Comparison of ENCODE assay signal across 1 cellular context in the genomic region with DNA sequence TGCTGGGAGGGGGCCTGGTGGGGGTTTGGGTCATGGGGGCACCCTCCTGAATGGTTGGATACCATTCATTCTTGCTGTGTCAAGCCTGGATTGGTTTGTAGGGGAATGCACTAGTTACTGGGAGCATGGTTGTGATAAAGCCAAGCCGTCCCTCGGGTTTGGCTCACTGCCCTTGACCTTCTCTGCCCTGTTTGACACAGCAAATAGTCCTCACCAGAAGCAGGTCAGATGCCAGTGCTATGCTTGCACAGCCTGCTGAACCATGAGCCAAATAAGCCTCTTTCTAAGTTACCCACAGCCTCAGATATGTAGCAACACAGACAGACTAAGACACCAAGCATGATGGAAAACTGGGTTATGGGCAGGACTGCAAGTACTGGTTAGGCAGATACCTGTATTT.
TF ChIP-seq lines count a peak whose summit lies in the region.

No MANE protein-coding gene starts in this region.

TF ChIP-seq in HepG2, 621 proteins besides CTCF, POLR2A, EP300 and RAD21 (continued from another document and continues in another):
- TF ChIP-seq, protein P1, sequence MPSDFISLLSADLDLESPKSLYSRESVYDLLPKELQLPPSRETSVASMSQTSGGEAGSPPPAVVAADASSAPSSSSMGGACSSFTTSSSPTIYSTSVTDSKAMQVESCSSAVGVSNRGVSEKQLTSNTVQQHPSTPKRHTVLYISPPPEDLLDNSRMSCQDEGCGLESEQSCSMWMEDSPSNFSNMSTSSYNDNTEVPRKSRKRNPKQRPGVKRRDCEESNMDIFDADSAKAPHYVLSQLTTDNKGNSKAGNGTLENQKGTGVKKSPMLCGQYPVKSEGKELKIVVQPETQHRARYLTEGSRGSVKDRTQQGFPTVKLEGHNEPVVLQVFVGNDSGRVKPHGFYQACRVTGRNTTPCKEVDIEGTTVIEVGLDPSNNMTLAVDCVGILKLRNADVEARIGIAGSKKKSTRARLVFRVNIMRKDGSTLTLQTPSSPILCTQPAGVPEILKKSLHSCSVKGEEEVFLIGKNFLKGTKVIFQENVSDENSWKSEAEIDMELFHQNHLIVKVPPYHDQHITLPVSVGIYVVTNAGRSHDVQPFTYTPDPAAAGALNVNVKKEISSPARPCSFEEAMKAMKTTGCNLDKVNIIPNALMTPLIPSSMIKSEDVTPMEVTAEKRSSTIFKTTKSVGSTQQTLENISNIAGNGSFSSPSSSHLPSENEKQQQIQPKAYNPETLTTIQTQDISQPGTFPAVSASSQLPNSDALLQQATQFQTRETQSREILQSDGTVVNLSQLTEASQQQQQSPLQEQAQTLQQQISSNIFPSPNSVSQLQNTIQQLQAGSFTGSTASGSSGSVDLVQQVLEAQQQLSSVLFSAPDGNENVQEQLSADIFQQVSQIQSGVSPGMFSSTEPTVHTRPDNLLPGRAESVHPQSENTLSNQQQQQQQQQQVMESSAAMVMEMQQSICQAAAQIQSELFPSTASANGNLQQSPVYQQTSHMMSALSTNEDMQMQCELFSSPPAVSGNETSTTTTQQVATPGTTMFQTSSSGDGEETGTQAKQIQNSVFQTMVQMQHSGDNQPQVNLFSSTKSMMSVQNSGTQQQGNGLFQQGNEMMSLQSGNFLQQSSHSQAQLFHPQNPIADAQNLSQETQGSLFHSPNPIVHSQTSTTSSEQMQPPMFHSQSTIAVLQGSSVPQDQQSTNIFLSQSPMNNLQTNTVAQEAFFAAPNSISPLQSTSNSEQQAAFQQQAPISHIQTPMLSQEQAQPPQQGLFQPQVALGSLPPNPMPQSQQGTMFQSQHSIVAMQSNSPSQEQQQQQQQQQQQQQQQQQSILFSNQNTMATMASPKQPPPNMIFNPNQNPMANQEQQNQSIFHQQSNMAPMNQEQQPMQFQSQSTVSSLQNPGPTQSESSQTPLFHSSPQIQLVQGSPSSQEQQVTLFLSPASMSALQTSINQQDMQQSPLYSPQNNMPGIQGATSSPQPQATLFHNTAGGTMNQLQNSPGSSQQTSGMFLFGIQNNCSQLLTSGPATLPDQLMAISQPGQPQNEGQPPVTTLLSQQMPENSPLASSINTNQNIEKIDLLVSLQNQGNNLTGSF (CRISPR knock-in tag; IDR thresholded peaks at IDR 0.05) = no peak
- TF ChIP-seq, protein P2, sequence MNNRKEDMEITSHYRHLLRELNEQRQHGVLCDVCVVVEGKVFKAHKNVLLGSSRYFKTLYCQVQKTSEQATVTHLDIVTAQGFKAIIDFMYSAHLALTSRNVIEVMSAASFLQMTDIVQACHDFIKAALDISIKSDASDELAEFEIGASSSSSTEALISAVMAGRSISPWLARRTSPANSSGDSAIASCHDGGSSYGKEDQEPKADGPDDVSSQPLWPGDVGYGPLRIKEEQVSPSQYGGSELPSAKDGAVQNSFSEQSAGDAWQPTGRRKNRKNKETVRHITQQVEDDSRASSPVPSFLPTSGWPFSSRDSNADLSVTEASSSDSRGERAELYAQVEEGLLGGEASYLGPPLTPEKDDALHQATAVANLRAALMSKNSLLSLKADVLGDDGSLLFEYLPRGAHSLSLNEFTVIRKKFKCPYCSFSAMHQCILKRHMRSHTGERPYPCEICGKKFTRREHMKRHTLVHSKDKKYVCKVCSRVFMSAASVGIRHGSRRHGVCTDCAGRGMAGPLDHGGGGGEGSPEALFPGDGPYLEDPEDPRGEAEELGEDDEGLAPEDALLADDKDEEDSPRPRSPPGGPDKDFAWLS (CRISPR knock-in tag; IDR thresholded peaks at IDR 0.05; ENCODE audit: borderline replicate concordance) = no peak
- TF ChIP-seq ZNF672 (CRISPR knock-in tag; IDR thresholded peaks at IDR 0.05) (no peak), MEF2D (CRISPR knock-in tag; IDR thresholded peaks at IDR 0.05) (no peak), RFX3 (CRISPR knock-in tag; IDR thresholded peaks at IDR 0.05) (no peak), KLF13 (CRISPR knock-in tag; IDR thresholded peaks at IDR 0.05) (no peak), EEA1 (CRISPR knock-in tag; IDR thresholded peaks at IDR 0.05; ENCODE audit: borderline replicate concordance) (no peak), NBN (conservative IDR thresholded peaks at IDR 0.05) (no peak), HNRNPH1 (optimal IDR thresholded peaks at IDR 0.05; ENCODE audit: low read depth, low read length) (no peak), ZFP37 (CRISPR knock-in tag; IDR thresholded peaks at IDR 0.05; ENCODE audit: borderline replicate concordance) (no peak), KLF6 (CRISPR knock-in tag; IDR thresholded peaks at IDR 0.05) (0 out of 2 replicates have a peak, but pooled peaks have one; percentile 21), CREB1 (IDR thresholded peaks at IDR 0.05) (no peak), CREB1 (CRISPR knock-in tag; IDR thresholded peaks at IDR 0.05) (no peak), ZNF230 (CRISPR knock-in tag; IDR thresholded peaks at IDR 0.05) (no peak), SOX13 (IDR thresholded peaks at IDR 0.05) (no peak; the same call in 1 of the 2 replicates), SOX13 (CRISPR knock-in tag; conservative IDR thresholded peaks at IDR 0.05 in 1 of 2, IDR thresholded peaks at IDR 0.05 in 1 of 2) (peak in 1 of 2 experiments; percentile 73; a peak in 2 of 4 replicates), KDM2A (CRISPR knock-in tag; IDR thresholded peaks at IDR 0.05; ENCODE audit: borderline replicate concordance, low read depth) (peak; percentile 48; the same call in 1 of the 2 replicates), HNF4G (IDR thresholded peaks at IDR 0.05; ENCODE audit: borderline replicate concordance, low read depth, low read length) (no peak; the same call in 1 of the 2 replicates), HNF4G (CRISPR knock-in tag; IDR thresholded peaks at IDR 0.05; ENCODE audit: borderline replicate concordance, low read depth) (peak; percentile 86), ZZZ3 (CRISPR knock-in tag; IDR thresholded peaks at IDR 0.05; ENCODE audit: borderline replicate concordance) (no peak), XRCC5 (optimal IDR thresholded peaks at IDR 0.05; ENCODE audit: low read length) (no peak), REPIN1 (CRISPR knock-in tag; IDR thresholded peaks at IDR 0.05; ENCODE audit: borderline replicate concordance, low read depth) (peak; percentile 39; the same call in 1 of the 2 replicates), ESRRA (CRISPR knock-in tag; IDR thresholded peaks at IDR 0.05; ENCODE audit: low read depth) (peak; percentile 99), TMF1 (CRISPR knock-in tag; IDR thresholded peaks at IDR 0.05; ENCODE audit: low read depth) (no peak), HMG20B (CRISPR knock-in tag; conservative IDR thresholded peaks at IDR 0.05) (0 out of 2 replicates have a peak, but pooled peaks have one; percentile 47), ZKSCAN5 (CRISPR knock-in tag; IDR thresholded peaks at IDR 0.05) (no peak), SNAI1 (CRISPR knock-in tag; IDR thresholded peaks at IDR 0.05; ENCODE audit: borderline replicate concordance) (no peak), TBX2 (CRISPR knock-in tag; IDR thresholded peaks at IDR 0.05; ENCODE audit: borderline replicate concordance) (0 out of 2 replicates have a peak, but pooled peaks have one; percentile 31), ZNF207 (IDR thresholded peaks at IDR 0.05; ENCODE audit: borderline replicate concordance) (no peak), FOSL1 (CRISPR knock-in tag; IDR thresholded peaks at IDR 0.05; ENCODE audit: borderline replicate concordance) (no peak), ZNF746 (CRISPR knock-in tag; IDR thresholded peaks at IDR 0.05) (peak; percentile 64; the same call in 1 of the 2 replicates), SOX5 (CRISPR knock-in tag; IDR thresholded peaks at IDR 0.05; ENCODE audit: borderline replicate concordance) (no peak; the same call in 1 of the 2 replicates), DMAP1 (CRISPR knock-in tag; IDR thresholded peaks at IDR 0.05) (no peak)
- TF ChIP-seq, protein P3, sequence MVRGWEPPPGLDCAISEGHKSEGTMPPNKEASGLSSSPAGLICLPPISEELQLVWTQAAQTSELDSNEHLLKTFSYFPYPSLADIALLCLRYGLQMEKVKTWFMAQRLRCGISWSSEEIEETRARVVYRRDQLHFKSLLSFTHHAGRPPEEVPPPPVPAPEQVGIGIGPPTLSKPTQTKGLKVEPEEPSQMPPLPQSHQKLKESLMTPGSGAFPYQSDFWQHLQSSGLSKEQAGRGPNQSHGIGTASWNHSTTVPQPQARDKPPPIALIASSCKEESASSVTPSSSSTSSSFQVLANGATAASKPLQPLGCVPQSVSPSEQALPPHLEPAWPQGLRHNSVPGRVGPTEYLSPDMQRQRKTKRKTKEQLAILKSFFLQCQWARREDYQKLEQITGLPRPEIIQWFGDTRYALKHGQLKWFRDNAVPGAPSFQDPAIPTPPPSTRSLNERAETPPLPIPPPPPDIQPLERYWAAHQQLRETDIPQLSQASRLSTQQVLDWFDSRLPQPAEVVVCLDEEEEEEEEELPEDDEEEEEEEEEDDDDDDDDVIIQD (CRISPR knock-in tag; IDR thresholded peaks at IDR 0.05; ENCODE audit: low read depth) = peak; percentile 61; the same call in 1 of the 2 replicates
- TF ChIP-seq, protein P4, sequence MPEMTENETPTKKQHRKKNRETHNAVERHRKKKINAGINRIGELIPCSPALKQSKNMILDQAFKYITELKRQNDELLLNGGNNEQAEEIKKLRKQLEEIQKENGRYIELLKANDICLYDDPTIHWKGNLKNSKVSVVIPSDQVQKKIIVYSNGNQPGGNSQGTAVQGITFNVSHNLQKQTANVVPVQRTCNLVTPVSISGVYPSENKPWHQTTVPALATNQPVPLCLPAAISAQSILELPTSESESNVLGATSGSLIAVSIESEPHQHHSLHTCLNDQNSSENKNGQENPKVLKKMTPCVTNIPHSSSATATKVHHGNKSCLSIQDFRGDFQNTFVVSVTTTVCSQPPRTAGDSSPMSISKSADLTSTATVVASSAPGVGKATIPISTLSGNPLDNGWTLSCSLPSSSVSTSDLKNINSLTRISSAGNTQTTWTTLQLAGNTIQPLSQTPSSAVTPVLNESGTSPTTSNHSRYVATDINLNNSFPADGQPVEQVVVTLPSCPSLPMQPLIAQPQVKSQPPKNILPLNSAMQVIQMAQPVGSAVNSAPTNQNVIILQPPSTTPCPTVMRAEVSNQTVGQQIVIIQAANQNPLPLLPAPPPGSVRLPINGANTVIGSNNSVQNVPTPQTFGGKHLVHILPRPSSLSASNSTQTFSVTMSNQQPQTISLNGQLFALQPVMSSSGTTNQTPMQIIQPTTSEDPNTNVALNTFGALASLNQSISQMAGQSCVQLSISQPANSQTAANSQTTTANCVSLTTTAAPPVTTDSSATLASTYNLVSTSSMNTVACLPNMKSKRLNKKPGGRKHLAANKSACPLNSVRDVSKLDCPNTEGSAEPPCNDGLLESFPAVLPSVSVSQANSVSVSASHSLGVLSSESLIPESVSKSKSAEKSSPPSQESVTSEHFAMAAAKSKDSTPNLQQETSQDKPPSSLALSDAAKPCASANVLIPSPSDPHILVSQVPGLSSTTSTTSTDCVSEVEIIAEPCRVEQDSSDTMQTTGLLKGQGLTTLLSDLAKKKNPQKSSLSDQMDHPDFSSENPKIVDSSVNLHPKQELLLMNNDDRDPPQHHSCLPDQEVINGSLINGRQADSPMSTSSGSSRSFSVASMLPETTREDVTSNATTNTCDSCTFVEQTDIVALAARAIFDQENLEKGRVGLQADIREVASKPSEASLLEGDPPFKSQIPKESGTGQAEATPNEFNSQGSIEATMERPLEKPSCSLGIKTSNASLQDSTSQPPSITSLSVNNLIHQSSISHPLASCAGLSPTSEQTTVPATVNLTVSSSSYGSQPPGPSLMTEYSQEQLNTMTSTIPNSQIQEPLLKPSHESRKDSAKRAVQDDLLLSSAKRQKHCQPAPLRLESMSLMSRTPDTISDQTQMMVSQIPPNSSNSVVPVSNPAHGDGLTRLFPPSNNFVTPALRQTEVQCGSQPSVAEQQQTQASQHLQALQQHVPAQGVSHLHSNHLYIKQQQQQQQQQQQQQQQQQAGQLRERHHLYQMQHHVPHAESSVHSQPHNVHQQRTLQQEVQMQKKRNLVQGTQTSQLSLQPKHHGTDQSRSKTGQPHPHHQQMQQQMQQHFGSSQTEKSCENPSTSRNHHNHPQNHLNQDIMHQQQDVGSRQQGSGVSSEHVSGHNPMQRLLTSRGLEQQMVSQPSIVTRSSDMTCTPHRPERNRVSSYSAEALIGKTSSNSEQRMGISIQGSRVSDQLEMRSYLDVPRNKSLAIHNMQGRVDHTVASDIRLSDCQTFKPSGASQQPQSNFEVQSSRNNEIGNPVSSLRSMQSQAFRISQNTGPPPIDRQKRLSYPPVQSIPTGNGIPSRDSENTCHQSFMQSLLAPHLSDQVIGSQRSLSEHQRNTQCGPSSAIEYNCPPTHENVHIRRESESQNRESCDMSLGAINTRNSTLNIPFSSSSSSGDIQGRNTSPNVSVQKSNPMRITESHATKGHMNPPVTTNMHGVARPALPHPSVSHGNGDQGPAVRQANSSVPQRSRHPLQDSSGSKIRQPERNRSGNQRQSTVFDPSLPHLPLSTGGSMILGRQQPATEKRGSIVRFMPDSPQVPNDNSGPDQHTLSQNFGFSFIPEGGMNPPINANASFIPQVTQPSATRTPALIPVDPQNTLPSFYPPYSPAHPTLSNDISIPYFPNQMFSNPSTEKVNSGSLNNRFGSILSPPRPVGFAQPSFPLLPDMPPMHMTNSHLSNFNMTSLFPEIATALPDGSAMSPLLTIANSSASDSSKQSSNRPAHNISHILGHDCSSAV (CRISPR knock-in tag; IDR thresholded peaks at IDR 0.05; ENCODE audit: borderline replicate concordance) = no peak
- TF ChIP-seq, protein P5, sequence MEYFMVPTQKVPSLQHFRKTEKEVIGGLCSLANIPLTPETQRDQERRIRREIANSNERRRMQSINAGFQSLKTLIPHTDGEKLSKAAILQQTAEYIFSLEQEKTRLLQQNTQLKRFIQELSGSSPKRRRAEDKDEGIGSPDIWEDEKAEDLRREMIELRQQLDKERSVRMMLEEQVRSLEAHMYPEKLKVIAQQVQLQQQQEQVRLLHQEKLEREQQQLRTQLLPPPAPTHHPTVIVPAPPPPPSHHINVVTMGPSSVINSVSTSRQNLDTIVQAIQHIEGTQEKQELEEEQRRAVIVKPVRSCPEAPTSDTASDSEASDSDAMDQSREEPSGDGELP (IDR thresholded peaks at IDR 0.05; ENCODE audit: borderline replicate concordance, low read depth) = 0 out of 2 replicates have a peak, but pooled peaks have one; percentile 47
- TF ChIP-seq, protein P6, sequence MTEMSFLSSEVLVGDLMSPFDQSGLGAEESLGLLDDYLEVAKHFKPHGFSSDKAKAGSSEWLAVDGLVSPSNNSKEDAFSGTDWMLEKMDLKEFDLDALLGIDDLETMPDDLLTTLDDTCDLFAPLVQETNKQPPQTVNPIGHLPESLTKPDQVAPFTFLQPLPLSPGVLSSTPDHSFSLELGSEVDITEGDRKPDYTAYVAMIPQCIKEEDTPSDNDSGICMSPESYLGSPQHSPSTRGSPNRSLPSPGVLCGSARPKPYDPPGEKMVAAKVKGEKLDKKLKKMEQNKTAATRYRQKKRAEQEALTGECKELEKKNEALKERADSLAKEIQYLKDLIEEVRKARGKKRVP (CRISPR knock-in tag; IDR thresholded peaks at IDR 0.05) = no peak
- TF ChIP-seq, protein P7, sequence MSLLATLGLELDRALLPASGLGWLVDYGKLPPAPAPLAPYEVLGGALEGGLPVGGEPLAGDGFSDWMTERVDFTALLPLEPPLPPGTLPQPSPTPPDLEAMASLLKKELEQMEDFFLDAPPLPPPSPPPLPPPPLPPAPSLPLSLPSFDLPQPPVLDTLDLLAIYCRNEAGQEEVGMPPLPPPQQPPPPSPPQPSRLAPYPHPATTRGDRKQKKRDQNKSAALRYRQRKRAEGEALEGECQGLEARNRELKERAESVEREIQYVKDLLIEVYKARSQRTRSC (CRISPR knock-in tag; IDR thresholded peaks at IDR 0.05; ENCODE audit: low read depth) = no peak
- TF ChIP-seq, protein P8, sequence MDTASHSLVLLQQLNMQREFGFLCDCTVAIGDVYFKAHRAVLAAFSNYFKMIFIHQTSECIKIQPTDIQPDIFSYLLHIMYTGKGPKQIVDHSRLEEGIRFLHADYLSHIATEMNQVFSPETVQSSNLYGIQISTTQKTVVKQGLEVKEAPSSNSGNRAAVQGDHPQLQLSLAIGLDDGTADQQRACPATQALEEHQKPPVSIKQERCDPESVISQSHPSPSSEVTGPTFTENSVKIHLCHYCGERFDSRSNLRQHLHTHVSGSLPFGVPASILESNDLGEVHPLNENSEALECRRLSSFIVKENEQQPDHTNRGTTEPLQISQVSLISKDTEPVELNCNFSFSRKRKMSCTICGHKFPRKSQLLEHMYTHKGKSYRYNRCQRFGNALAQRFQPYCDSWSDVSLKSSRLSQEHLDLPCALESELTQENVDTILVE (CRISPR knock-in tag; IDR thresholded peaks at IDR 0.05) = no peak
